In genomic region chrX:7801706-7802105, GRCh38 we compare ENCODE assay signal across 29 cellular contexts. TPM values are rescaled to one million over a fixed set of nuclear protein-coding genes. Genes with fewer than 3 reads are reported as not detected.
"Had no signal": no experiment of that assay in that cellular context is flagged by ENCODE, and none has a peak within 500 bp of the region (broad histone marks: within the 10 kb centered on the region; RNA-seq: fewer than 3 reads in every experiment).

No MANE protein-coding gene starts in this region.

- H3K9me3 ChIP-seq: colonic mucosa, esophagus squamous epithelium, neutrophil, sigmoid colon, thoracic aorta, transverse colon had no signal

- DNase-seq: colonic mucosa; dermis blood vessel endothelial cell; esophagus squamous epithelium; foreskin melanocyte; left colon; naive thymus-derived CD4-positive, alpha-beta T cell; nephron progenitor cell; posterior cingulate gyrus; sigmoid colon; stimulated activated CD4-positive, alpha-beta T cell treated with anti-CD3 and anti-CD28 coated beads, Interleukin-2, amount 100 ng/mL, for 24 hours; stimulated activated CD4-positive, alpha-beta T cell treated with anti-CD3 and anti-CD28 coated beads, Interleukin-4, amount 100 ng/mL, for 4 hours; stimulated activated naive B cell treated with anti-CD40 and anti-IgM and Interleukin-4, amounts not matched to agents 10 μg/mL and 1 μg/mL and 100 μg/mL, for 72 hours; stimulated activated naive CD8-positive, alpha-beta T cell treated with anti-CD3 and anti-CD28 coated beads, Interleukin-15, amount 100 ng/mL, for 72 hours; substantia nigra; transverse colon had no signal

- H3K4me1 ChIP-seq: colonic mucosa, esophagus squamous epithelium, sigmoid colon, transverse colon had no signal

- H2AFZ ChIP-seq: hepatocyte had no signal

- H3K27ac ChIP-seq: colonic mucosa, esophagus squamous epithelium, hepatocyte, neutrophil, sigmoid colon, skin epidermis, thoracic aorta, transverse colon had no signal

- H3K79me2 ChIP-seq: hepatocyte had no signal

- H3K4me2 ChIP-seq: hepatocyte had no signal

- H3K36me3 ChIP-seq: colonic mucosa, esophagus squamous epithelium, neutrophil, sigmoid colon, thoracic aorta, transverse colon had no signal

- H3K4me3 ChIP-seq: colonic mucosa, esophagus squamous epithelium, hepatocyte, sigmoid colon, skin epidermis, thoracic aorta, transverse colon had no signal

- H3K27me3 ChIP-seq: colonic mucosa, esophagus squamous epithelium, hepatocyte, neutrophil, sigmoid colon, transverse colon had no signal

RNA-seq across cellular contexts. Expression of gene VCX, which starts 41.3 kb away (rescaled TPM):
- total RNA-seq: cerebellum; colonic mucosa; dermis blood vessel endothelial cell; epithelial cell of proximal tubule; esophagus squamous epithelium; hepatocyte; kidney epithelial cell; left colon; liver; lung microvascular endothelial cell; mesenteric fat pad; mononuclear cell; naive thymus-derived CD4-positive, alpha-beta T cell; osteocyte; pulmonary artery endothelial cell; sigmoid colon; thoracic aorta; transverse colon; ureter had no signal
